8 cellular contexts compared by ENCODE assay signal in genomic region chr12:94650143-94651056, GRCh38. TPM values are rescaled to one million over a fixed set of nuclear protein-coding genes. Genes with fewer than 3 reads are reported as not detected.
DNase-seq lines count a peak whose midpoint lies in the region; ATAC-seq and TF ChIP-seq lines count a peak whose summit lies in the region.

A gene with protein sequence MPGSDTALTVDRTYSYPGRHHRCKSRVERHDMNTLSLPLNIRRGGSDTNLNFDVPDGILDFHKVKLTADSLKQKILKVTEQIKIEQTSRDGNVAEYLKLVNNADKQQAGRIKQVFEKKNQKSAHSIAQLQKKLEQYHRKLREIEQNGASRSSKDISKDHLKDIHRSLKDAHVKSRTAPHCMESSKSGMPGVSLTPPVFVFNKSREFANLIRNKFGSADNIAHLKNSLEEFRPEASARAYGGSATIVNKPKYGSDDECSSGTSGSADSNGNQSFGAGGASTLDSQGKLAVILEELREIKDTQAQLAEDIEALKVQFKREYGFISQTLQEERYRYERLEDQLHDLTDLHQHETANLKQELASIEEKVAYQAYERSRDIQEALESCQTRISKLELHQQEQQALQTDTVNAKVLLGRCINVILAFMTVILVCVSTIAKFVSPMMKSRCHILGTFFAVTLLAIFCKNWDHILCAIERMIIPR (minus strand): TSS chr12:94650557. CDS start chr12:94650430, 127 bp downstream.

- no peaks in the 10 kb centered on the region for H3K36me3 Mint-ChIP-seq in type B pancreatic cell

- H3K4me3 Mint-ChIP-seq in type B pancreatic cell: peak within 1 kb of the TSS; percentile 90

- H3K27me3 Mint-ChIP-seq in type B pancreatic cell: peaks cover 22% of the 10 kb centered on the region

- no peaks in the 10 kb centered on the region for H3K27me3 ChIP-seq in muscle layer of duodenum (ENCODE audit: low read depth, low read length)

- peak within 1 kb of the TSS; percentile 3 for H3K27ac Mint-ChIP-seq in type B pancreatic cell

- peak within 1 kb of the TSS; percentile 45 for H3K27ac ChIP-seq in muscle layer of duodenum (ENCODE audit: low read length)

- H3K36me3 ChIP-seq in muscle layer of duodenum (ENCODE audit: control insufficient read depth in 1 of 2, insufficient read depth in 2 of 2, low read length in 2 of 2): no peaks in the 10 kb centered on the region

- ATAC-seq in GM21447 (IDR thresholded peaks at IDR 0.05; ENCODE audit: unreplicated experiment) (peak; percentile 52), HG03469 (IDR thresholded peaks at IDR 0.05; ENCODE audit: unreplicated experiment) (no peak)

- peaks cover 0 to 15% of the 10 kb centered on the region in 2 donors for H3K4me1 ChIP-seq in muscle layer of duodenum (ENCODE audit: control insufficient read depth in 1 of 2, insufficient read depth in 2 of 2, low read length in 2 of 2)

- H3K9me3 Mint-ChIP-seq in type B pancreatic cell: no peaks in the 10 kb centered on the region

- peaks cover 9% of the 10 kb centered on the region for H3K4me1 Mint-ChIP-seq in type B pancreatic cell (ENCODE audit: unreplicated experiment)

- H3K4me3 ChIP-seq in fibroblast of mammary gland (ENCODE audit: control insufficient read depth, low read depth, low read length) (peak within 1 kb of the TSS; percentile 63), muscle layer of duodenum (ENCODE audit: low read depth in 1 of 2, low read length in 2 of 2) (peak within 1 kb of the TSS; percentile 76 to 85)

- peak; percentile 66 for DNase-seq in ELR (ENCODE audit: low read depth)
- peak; percentile 73 for DNase-seq in HuH-7.5 (ENCODE audit: low spot score)
- DNase-seq in activated T-cell treated with anti-CD3 and anti-CD28 coated beads, Interleukin-2, amount 50 U/mL, for 1 hour: peak; percentile 39
- DNase-seq in fibroblast of mammary gland (ENCODE audit: low read depth): peak; percentile 22
- DNase-seq in type B pancreatic cell (ENCODE audit: extremely low spot score, unreplicated experiment): no peak

- no peak for TF ChIP-seq CTCF in fibroblast of mammary gland (conservative IDR thresholded peaks at IDR 0.05; ENCODE audit: control insufficient read depth, insufficient read depth, low read depth, low read length)
- peak; percentile 5 for TF ChIP-seq CTCF in type B pancreatic cell (conservative IDR thresholded peaks at IDR 0.05)

- H3K9me3 ChIP-seq in muscle layer of duodenum (ENCODE audit: control insufficient read depth in 1 of 2, low read length in 2 of 2): no peaks in the 10 kb centered on the region

RNA-seq across cellular contexts. Expression of the gene that starts here (rescaled TPM):
- total RNA-seq in type B pancreatic cell (ENCODE audit: low replicate concordance): 14.1 and 18.2 TPM in 2 replicates
